19 cellular contexts compared by ENCODE assay signal in the genomic region with DNA sequence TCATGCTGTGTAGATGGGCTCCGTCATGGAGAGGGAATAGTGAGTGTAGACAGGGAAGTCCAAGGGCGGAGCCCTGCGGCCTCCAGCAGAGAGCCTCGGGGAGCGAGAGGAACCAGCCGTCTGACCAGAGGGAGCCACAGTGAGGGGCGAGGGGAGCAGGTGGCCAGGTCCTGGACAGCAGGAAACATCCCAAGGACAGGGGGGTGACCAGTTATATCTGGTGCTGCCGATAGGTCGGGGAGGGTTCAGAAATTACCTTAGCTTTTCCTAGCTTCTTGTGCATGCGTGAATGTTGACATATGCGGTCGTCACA. TPM values are rescaled to one million over a fixed set of nuclear protein-coding genes. Genes with fewer than 3 reads are reported as not detected.
A peak's percentile ranks its signal among the peaks of the same experiment; 100 is the strongest.
DNase-seq lines count a peak whose midpoint lies in the region; ATAC-seq and TF ChIP-seq lines count a peak whose summit lies in the region.
"Had no signal": no experiment of that assay in that cellular context is flagged by ENCODE, and none has a peak within 500 bp of the region (broad histone marks: within the 10 kb centered on the region; RNA-seq: fewer than 3 reads in every experiment).

No MANE protein-coding gene starts in this region.

- POLR2A ChIA-PET in activated CD8-positive, alpha-beta T cell treated with anti-CD3 and anti-CD28 coated beads for 36 hours (lab: Charles Lee): interaction anchor here (0.6 to 1.4 kb wide), 4 partner anchors 9 to 38 kb away, joined by 3 to 6 read pairs (median 4); no protein-coding TSS in a partner anchor

- TF ChIP-seq CTCF in activated CD8-positive, alpha-beta T cell treated with anti-CD3 and anti-CD28 coated beads for 36 hours (IDR thresholded peaks at IDR 0.05): no peak
- TF ChIP-seq CTCF in thyroid gland (IDR thresholded peaks at IDR 0.05): no peak

- H3K4me1 Mint-ChIP-seq in stimulated activated naive CD8-positive, alpha-beta T cell treated with anti-CD3 and anti-CD28 coated beads, Interleukin-15, Interleukin-2, amounts not matched to agents 100 ng/mL and 50 ng/mL, for 24 hours (ENCODE audit: low read depth): peaks cover 37% of the 10 kb centered on the region
- peaks cover 23% of the 10 kb centered on the region for H3K4me1 Mint-ChIP-seq in activated CD8-positive, alpha-beta T cell treated with anti-CD3 and anti-CD28 coated beads for 36 hours (ENCODE audit: low read depth)

- no peak overlapping the region for H4K8ac ChIP-seq in mesendoderm (ENCODE audit: low read depth, low read length)

- 94 to 96% methylated on average over 12 of the region's 12 CpGs for WGBS in thyroid gland, 2 donors
- WGBS in mesendoderm (ENCODE audit: extremely low coverage, insufficient coverage, low lambda C conversion rate): no CpG with 5 or more reads among the region's 12 CpGs

- H3K9me3 ChIP-seq in thyroid gland: no peaks in the 10 kb centered on the region
- H3K9me3 ChIP-seq: colonic mucosa, heart left ventricle, left lung, spleen had no signal

- H3K79me1 ChIP-seq in mesendoderm (ENCODE audit: low read length): peaks cover 6% of the 10 kb centered on the region

- H3K56ac ChIP-seq in mesendoderm (ENCODE audit: low read length): no peak overlapping the region

- TF ChIP-seq POLR2A in thyroid gland (IDR thresholded peaks at IDR 0.05): no peak

- H3K79me2 ChIP-seq in mesendoderm (ENCODE audit: control insufficient read depth, insufficient read depth, low read length): peaks cover 2% of the 10 kb centered on the region

- no peak overlapping the region for H3K18ac ChIP-seq in mesendoderm (ENCODE audit: low read length)

- H3K4me3 ChIP-seq in thyroid gland (replicated peaks in 1 of 3) (no peak overlapping the region), mesendoderm (ENCODE audit: low read length) (no peak overlapping the region)
- H3K4me3 ChIP-seq: colonic mucosa, GM12878, heart left ventricle, left lung, spleen had no signal

- H3K36me3 ChIP-seq in thyroid gland (peaks cover 7 to 8% of the 10 kb centered on the region in 2 donors), mesendoderm (ENCODE audit: control insufficient read depth, insufficient read depth, low read length) (peaks cover 8% of the 10 kb centered on the region)

- H3K27me3 ChIP-seq in thyroid gland (no peaks in the 10 kb centered on the region), mesendoderm (ENCODE audit: insufficient read depth, low read length, poor library complexity) (no peaks in the 10 kb centered on the region)
- H3K27me3 ChIP-seq: colonic mucosa, heart left ventricle, left lung, spleen had no signal

- H3K27me3 Mint-ChIP-seq in stimulated activated naive CD8-positive, alpha-beta T cell treated with anti-CD3 and anti-CD28 coated beads, Interleukin-15, Interleukin-2, amounts not matched to agents 100 ng/mL and 50 ng/mL, for 24 hours: no peaks in the 10 kb centered on the region
- no peaks in the 10 kb centered on the region for H3K27me3 Mint-ChIP-seq in activated CD8-positive, alpha-beta T cell treated with anti-CD3 and anti-CD28 coated beads for 36 hours

- no peak overlapping the region for H3K4ac ChIP-seq in mesendoderm (ENCODE audit: low read depth, low read length)

- ATAC-seq in stimulated activated naive CD8-positive, alpha-beta T cell treated with anti-CD3 and anti-CD28 coated beads, Interleukin-15, Interleukin-2, amounts not matched to agents 100 U/mL and 50 U/mL, for 24 hours: no peak
- no peak for ATAC-seq in activated CD8-positive, alpha-beta T cell treated with anti-CD3 and anti-CD28 coated beads for 36 hours
- peak; percentile 21 for ATAC-seq in esophagus mucosa
- ATAC-seq in HG03520 (IDR thresholded peaks at IDR 0.05; ENCODE audit: unreplicated experiment): no peak
- ATAC-seq: GM12878, left lung had no signal

- H2BK15ac ChIP-seq in mesendoderm (replicated peaks; ENCODE audit: low read depth): no peak overlapping the region

- H3K27ac ChIP-seq in thyroid gland (peak overlapping the region; percentile 46 to 73 (median 59)), mesendoderm (ENCODE audit: low read depth, low read length) (no peak overlapping the region)
- H3K27ac ChIP-seq: colonic mucosa, heart left ventricle, left lung, WERI-Rb-1 had no signal

- H2BK120ac ChIP-seq in mesendoderm (ENCODE audit: low read depth, low read length): no peak overlapping the region

- H3K4me1 ChIP-seq in thyroid gland (peaks cover 39 to 51% of the 10 kb centered on the region in 2 donors), mesendoderm (ENCODE audit: control insufficient read depth, low read depth, low read length) (no peaks in the 10 kb centered on the region)
- H3K4me1 ChIP-seq: colonic mucosa, left lung had no signal

- no peak overlapping the region for H3K9ac ChIP-seq in mesendoderm (ENCODE audit: low read length)

- CTCF ChIA-PET in activated CD8-positive, alpha-beta T cell treated with anti-CD3 and anti-CD28 coated beads for 36 hours (lab: Charles Lee): interaction anchor here (0.8 kb wide), 1 partner anchor 329 kb away, joined by 3 read pairs; no protein-coding TSS in a partner anchor

- H3K36me3 Mint-ChIP-seq in stimulated activated naive CD8-positive, alpha-beta T cell treated with anti-CD3 and anti-CD28 coated beads, Interleukin-15, Interleukin-2, amounts not matched to agents 100 ng/mL and 50 ng/mL, for 24 hours (ENCODE audit: low read depth): peaks cover 61% of the 10 kb centered on the region
- H3K36me3 Mint-ChIP-seq in activated CD8-positive, alpha-beta T cell treated with anti-CD3 and anti-CD28 coated beads for 36 hours (ENCODE audit: low read depth): peaks cover 33% of the 10 kb centered on the region

- DNase-seq in stimulated activated naive CD8-positive, alpha-beta T cell treated with anti-CD3 and anti-CD28 coated beads, Interleukin-15, Interleukin-2, amounts not matched to agents 100 U/mL and 50 U/mL, for 24 hours: no peak
- no peak for DNase-seq in activated CD8-positive, alpha-beta T cell treated with anti-CD3 and anti-CD28 coated beads for 36 hours
- DNase-seq in thyroid gland (no peak), SKM-1 (lab: John Stamatoyannopoulos, UW; ENCODE audit: unreplicated experiment) (no peak), mesendoderm (no peak)
- DNase-seq: colonic mucosa, DMS79, heart left ventricle, KBM-7, left lung, NCI-H82, retina, SHP77 treated with DMSO at 0.1 percent for 48 hours, spleen, WERI-Rb-1 had no signal

- peak overlapping the region; percentile 81 for H3K27ac Mint-ChIP-seq in stimulated activated naive CD8-positive, alpha-beta T cell treated with anti-CD3 and anti-CD28 coated beads, Interleukin-15, Interleukin-2, amounts not matched to agents 100 ng/mL and 50 ng/mL, for 24 hours
- peak overlapping the region; percentile 70 for H3K27ac Mint-ChIP-seq in activated CD8-positive, alpha-beta T cell treated with anti-CD3 and anti-CD28 coated beads for 36 hours

- H2BK5ac ChIP-seq in mesendoderm (ENCODE audit: low read length): no peak overlapping the region

- no peak overlapping the region for H4K5ac ChIP-seq in mesendoderm (ENCODE audit: low read length)

- H3K4me2 ChIP-seq in mesendoderm (ENCODE audit: low read length): no peak overlapping the region

- H3K4me3 Mint-ChIP-seq in stimulated activated naive CD8-positive, alpha-beta T cell treated with anti-CD3 and anti-CD28 coated beads, Interleukin-15, Interleukin-2, amounts not matched to agents 100 ng/mL and 50 ng/mL, for 24 hours: peak overlapping the region; percentile 11
- H3K4me3 Mint-ChIP-seq in activated CD8-positive, alpha-beta T cell treated with anti-CD3 and anti-CD28 coated beads for 36 hours: no peak overlapping the region

- H3K9me3 Mint-ChIP-seq in stimulated activated naive CD8-positive, alpha-beta T cell treated with anti-CD3 and anti-CD28 coated beads, Interleukin-15, Interleukin-2, amounts not matched to agents 100 ng/mL and 50 ng/mL, for 24 hours: no peaks in the 10 kb centered on the region
- no peaks in the 10 kb centered on the region for H3K9me3 Mint-ChIP-seq in activated CD8-positive, alpha-beta T cell treated with anti-CD3 and anti-CD28 coated beads for 36 hours

- H3K23ac ChIP-seq in mesendoderm (ENCODE audit: low read length): no peak overlapping the region

- H2AK5ac ChIP-seq in mesendoderm (ENCODE audit: low read length): no peak overlapping the region

- intact Hi-C loops in activated CD8-positive, alpha-beta T cell treated with anti-CD3 and anti-CD28 coated beads for 36 hours (cut with micrococcal nuclease): no loop called here
- intact Hi-C loops in thyroid gland (cut with DNase I): no loop called here

RNA-seq across cellular contexts. Expression of a gene that starts 46.5 kb away (rescaled TPM):
- 10 to 100 TPM; 44.1 to 45.4 TPM for total RNA-seq in activated CD8-positive, alpha-beta T cell treated with anti-CD3 and anti-CD28 coated beads for 36 hours
- 20.2 TPM for total RNA-seq in esophagus mucosa
- total RNA-seq in thyroid gland: 10 to 100 TPM; 38.6 to 77.8 (median 55.3) TPM
- polyA plus RNA-seq in mesendoderm (2013, experiment 1 of 2): 21.4 TPM
- polyA plus RNA-seq in mesendoderm (2013, experiment 2 of 2): 19.9 TPM

RNA-seq across cellular contexts. Expression of a gene that starts 48.6 kb away (rescaled TPM):
- 10 to 100 TPM in 1 of 2 experiments, 1 to 10 TPM in 1; 9.3 to 10.1 TPM for total RNA-seq in activated CD8-positive, alpha-beta T cell treated with anti-CD3 and anti-CD28 coated beads for 36 hours
- total RNA-seq in esophagus mucosa (2.5 TPM), thyroid gland (10 to 100 TPM in 1 of 4 donors, 1 to 10 TPM in 3; 5.8 to 20.5 (median 7.0) TPM)
- polyA plus RNA-seq in mesendoderm (2013, experiment 1 of 2): 0.51 TPM
- polyA plus RNA-seq in mesendoderm (2013, experiment 2 of 2): 0.66 TPM
